ENCODE assay signal across 2 cellular contexts in the genomic region with DNA sequence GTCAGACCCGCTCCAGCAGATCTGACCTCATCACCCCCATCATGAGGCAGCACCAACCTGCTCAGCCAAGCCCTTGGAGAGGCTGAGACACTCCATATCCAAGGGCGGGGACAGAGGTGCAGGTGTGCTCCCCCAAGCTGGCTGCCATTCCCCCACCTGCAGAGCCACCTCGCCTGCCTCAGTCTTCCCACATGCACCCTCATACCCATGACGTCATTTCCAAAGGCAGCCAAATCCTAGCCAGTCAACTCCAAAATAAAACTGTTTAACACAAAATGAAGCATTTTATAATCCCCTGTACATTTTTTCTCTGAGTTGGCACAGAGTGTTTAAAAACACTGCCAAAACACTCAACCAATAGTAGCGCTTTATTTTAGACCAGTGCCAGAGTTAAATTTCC.
TF ChIP-seq lines count a peak whose summit lies in the region.

No MANE protein-coding gene starts in this region.

TF ChIP-seq in WTC11, 78 proteins besides CTCF, POLR2A, EP300 and RAD21:
- TF ChIP-seq, protein P1, sequence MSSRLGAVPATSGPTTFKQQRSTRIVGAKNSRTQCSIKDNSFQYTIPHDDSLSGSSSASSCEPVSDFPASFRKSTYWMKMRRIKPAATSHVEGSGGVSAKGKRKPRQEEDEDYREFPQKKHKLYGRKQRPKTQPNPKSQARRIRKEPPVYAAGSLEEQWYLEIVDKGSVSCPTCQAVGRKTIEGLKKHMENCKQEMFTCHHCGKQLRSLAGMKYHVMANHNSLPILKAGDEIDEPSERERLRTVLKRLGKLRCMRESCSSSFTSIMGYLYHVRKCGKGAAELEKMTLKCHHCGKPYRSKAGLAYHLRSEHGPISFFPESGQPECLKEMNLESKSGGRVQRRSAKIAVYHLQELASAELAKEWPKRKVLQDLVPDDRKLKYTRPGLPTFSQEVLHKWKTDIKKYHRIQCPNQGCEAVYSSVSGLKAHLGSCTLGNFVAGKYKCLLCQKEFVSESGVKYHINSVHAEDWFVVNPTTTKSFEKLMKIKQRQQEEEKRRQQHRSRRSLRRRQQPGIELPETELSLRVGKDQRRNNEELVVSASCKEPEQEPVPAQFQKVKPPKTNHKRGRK (CRISPR knock-in tag; IDR thresholded peaks at IDR 0.05; ENCODE audit: borderline replicate concordance): no peak
- TF ChIP-seq, protein P2, sequence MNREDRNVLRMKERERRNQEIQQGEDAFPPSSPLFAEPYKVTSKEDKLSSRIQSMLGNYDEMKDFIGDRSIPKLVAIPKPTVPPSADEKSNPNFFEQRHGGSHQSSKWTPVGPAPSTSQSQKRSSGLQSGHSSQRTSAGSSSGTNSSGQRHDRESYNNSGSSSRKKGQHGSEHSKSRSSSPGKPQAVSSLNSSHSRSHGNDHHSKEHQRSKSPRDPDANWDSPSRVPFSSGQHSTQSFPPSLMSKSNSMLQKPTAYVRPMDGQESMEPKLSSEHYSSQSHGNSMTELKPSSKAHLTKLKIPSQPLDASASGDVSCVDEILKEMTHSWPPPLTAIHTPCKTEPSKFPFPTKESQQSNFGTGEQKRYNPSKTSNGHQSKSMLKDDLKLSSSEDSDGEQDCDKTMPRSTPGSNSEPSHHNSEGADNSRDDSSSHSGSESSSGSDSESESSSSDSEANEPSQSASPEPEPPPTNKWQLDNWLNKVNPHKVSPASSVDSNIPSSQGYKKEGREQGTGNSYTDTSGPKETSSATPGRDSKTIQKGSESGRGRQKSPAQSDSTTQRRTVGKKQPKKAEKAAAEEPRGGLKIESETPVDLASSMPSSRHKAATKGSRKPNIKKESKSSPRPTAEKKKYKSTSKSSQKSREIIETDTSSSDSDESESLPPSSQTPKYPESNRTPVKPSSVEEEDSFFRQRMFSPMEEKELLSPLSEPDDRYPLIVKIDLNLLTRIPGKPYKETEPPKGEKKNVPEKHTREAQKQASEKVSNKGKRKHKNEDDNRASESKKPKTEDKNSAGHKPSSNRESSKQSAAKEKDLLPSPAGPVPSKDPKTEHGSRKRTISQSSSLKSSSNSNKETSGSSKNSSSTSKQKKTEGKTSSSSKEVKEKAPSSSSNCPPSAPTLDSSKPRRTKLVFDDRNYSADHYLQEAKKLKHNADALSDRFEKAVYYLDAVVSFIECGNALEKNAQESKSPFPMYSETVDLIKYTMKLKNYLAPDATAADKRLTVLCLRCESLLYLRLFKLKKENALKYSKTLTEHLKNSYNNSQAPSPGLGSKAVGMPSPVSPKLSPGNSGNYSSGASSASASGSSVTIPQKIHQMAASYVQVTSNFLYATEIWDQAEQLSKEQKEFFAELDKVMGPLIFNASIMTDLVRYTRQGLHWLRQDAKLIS (CRISPR knock-in tag; IDR thresholded peaks at IDR 0.05; ENCODE audit: borderline replicate concordance): no peak
- TF ChIP-seq, protein P3, sequence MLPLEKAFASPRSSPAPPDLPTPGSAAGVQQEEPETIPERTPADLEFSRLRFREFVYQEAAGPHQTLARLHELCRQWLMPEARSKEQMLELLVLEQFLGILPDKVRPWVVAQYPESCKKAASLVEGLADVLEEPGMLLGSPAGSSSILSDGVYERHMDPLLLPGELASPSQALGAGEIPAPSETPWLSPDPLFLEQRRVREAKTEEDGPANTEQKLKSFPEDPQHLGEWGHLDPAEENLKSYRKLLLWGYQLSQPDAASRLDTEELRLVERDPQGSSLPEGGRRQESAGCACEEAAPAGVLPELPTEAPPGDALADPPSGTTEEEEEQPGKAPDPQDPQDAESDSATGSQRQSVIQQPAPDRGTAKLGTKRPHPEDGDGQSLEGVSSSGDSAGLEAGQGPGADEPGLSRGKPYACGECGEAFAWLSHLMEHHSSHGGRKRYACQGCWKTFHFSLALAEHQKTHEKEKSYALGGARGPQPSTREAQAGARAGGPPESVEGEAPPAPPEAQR (CRISPR knock-in tag; IDR thresholded peaks at IDR 0.05): no peak
- TF ChIP-seq, protein P4, sequence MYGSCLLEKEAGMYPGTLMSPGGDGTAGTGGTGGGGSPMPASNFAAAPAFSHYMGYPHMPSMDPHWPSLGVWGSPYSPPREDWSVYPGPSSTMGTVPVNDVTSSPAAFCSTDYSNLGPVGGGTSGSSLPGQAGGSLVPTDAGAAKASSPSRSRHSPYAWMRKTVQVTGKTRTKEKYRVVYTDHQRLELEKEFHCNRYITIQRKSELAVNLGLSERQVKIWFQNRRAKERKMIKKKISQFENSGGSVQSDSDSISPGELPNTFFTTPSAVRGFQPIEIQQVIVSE (CRISPR knock-in tag; IDR thresholded peaks at IDR 0.05; ENCODE audit: borderline replicate concordance): no peak

TF ChIP-seq in H1, 55 proteins besides CTCF, POLR2A, EP300 and RAD21:
- TF ChIP-seq CTBP2 (IDR thresholded peaks at IDR 0.05; ENCODE audit: borderline replicate concordance, insufficient read depth, insufficient read length, low read length): no peak
- no peak for TF ChIP-seq HDAC2 (IDR thresholded peaks at IDR 0.05; ENCODE audit: borderline replicate concordance in 1 of 2, low read depth in 2 of 2, low read length in 2 of 2)
- TF ChIP-seq POU5F1 (IDR thresholded peaks at IDR 0.05; ENCODE audit: low read depth, low read length): no peak
- TF ChIP-seq POLR2AphosphoS5 (IDR thresholded peaks at IDR 0.05; ENCODE audit: low read depth, low read length): no peak
- no peak for TF ChIP-seq EZH2 (IDR thresholded peaks at IDR 0.05; ENCODE audit: low read depth, low read length, severe bottlenecking)
- TF ChIP-seq, protein P5, sequence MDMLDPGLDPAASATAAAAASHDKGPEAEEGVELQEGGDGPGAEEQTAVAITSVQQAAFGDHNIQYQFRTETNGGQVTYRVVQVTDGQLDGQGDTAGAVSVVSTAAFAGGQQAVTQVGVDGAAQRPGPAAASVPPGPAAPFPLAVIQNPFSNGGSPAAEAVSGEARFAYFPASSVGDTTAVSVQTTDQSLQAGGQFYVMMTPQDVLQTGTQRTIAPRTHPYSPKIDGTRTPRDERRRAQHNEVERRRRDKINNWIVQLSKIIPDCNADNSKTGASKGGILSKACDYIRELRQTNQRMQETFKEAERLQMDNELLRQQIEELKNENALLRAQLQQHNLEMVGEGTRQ (IDR thresholded peaks at IDR 0.05; ENCODE audit: low read length): no peak
- TF ChIP-seq SP1 (IDR thresholded peaks at IDR 0.05; ENCODE audit: low read depth, low read length): no peak
- no peak for TF ChIP-seq BRCA1 (IDR thresholded peaks at IDR 0.05; ENCODE audit: low read depth, low read length)
- no peak for TF ChIP-seq ASH2L (IDR thresholded peaks at IDR 0.05; ENCODE audit: low read length)
- no peak for TF ChIP-seq TBP (IDR thresholded peaks at IDR 0.05; ENCODE audit: low read depth, low read length)
- no peak for TF ChIP-seq RNF2 (IDR thresholded peaks at IDR 0.05; ENCODE audit: borderline replicate concordance, low read depth, low read length, missing control alignments, poor library complexity, severe bottlenecking)
- no peak for TF ChIP-seq CREB1 (IDR thresholded peaks at IDR 0.05)
- TF ChIP-seq RXRA (IDR thresholded peaks at IDR 0.05; ENCODE audit: insufficient read depth, low read depth, low read length): no peak
- TF ChIP-seq KDM4A (IDR thresholded peaks at IDR 0.05; ENCODE audit: low read depth, low read length, severe bottlenecking): no peak
